ENCODE assay signal across 8 cellular contexts in the genomic region with DNA sequence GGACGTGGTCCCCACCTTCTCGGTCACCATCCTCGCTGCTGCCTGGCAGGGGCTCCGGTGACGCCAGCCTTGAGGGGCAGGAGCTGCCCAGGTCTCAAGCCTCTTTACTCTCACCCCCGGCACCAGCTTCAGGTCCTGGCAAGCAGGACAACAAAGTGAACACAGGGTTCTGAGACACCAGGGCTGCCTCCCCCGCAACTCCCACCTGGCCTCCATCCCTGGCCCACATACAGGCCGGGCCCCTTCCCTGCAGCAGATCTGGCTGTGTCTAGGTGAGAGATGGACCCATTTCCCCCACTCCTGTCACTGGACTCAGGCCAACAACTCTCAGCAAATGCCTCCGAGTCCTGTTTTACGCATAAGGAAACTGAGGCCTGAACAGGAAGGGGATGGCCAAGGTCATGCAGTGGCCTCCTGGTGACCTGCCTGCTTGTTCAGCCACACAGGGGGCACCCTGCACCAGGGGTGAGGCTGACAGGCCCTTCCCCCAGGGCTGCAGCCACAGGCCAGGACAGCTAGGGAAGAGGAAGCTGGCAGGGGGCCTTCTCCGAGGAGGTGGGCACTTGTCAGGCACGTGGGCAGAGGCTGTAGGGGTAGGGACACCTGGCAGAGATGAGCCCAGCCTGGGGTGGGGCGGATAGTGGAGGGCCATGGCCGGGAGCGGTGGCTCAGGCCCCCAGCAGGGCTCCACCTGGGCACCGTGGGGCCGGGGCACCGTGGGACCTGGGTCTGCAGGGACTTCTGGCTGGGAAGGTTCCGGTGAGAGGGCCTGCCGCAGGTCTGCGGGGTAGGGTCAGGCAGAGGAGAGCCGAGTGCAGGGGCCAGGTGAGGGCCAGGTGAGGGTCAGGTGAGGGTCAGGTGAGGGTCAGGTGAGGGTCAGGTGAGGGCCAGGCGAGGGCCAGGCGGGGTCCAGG. TPM values are rescaled to one million over a fixed set of nuclear protein-coding genes. Genes with fewer than 3 reads are reported as not detected.
A peak's percentile ranks its signal among the peaks of the same experiment; 100 is the strongest.
DNase-seq lines count a peak whose midpoint lies in the region; ATAC-seq and TF ChIP-seq lines count a peak whose summit lies in the region.

No MANE protein-coding gene starts in this region.

- peaks cover 0 to 61% (median 22%) of the 10 kb centered on the region in 4 donors for H3K36me3 ChIP-seq in upper lobe of left lung

- no peaks in the 10 kb centered on the region for H3K9me3 ChIP-seq in upper lobe of left lung

- no peak for TF ChIP-seq POLR2A in upper lobe of left lung (IDR thresholded peaks at IDR 0.05)

- ATAC-seq in activated T-cell treated with anti-CD3 and anti-CD28 coated beads, Interleukin-2, amount 50 U/mL, for 4 hours, result no peak
- no peak for ATAC-seq in activated naive CD8-positive, alpha-beta T cell treated with anti-CD3 and anti-CD28 coated beads, Interleukin-2, amount 50 U/mL, for 24 hours
- ATAC-seq in upper lobe of left lung (ENCODE audit: low FRiP score in 2 of 2) (no peak), GM19395 (IDR thresholded peaks at IDR 0.05; ENCODE audit: unreplicated experiment) (no peak), HG02798 (IDR thresholded peaks at IDR 0.05; ENCODE audit: poor library complexity, unreplicated experiment) (no peak)

- peaks cover 0 to 18% (median 9%) of the 10 kb centered on the region in 4 donors for H3K4me1 ChIP-seq in upper lobe of left lung

- DNase-seq in activated T-cell treated with anti-CD3 and anti-CD28 coated beads, Interleukin-2, amount 50 U/mL, for 4 hours, result no peak
- DNase-seq in activated T-cell treated with anti-CD3 and anti-CD28 coated beads for 4 hours, result no peak
- no peak for DNase-seq in activated naive CD8-positive, alpha-beta T cell treated with anti-CD3 and anti-CD28 coated beads, Interleukin-2, amount 50 U/mL, for 24 hours
- no peak for DNase-seq in immature natural killer cell
- DNase-seq in upper lobe of left lung, result no peak
- no peak for DNase-seq in HuH-7.5 (ENCODE audit: low spot score)

- H3K27ac Mint-ChIP-seq in activated naive CD8-positive, alpha-beta T cell treated with anti-CD3 and anti-CD28 coated beads, Interleukin-2, amount 50 U/mL, for 24 hours, result no peak overlapping the region
- peak overlapping the region in 1 of 6 donors; percentile 64 for H3K27ac Mint-ChIP-seq in immature natural killer cell

- no peak for TF ChIP-seq CTCF in upper lobe of left lung (IDR thresholded peaks at IDR 0.05)

- H3K36me3 Mint-ChIP-seq in activated T-cell treated with anti-CD3 and anti-CD28 coated beads, Interleukin-2, amount 50 U/mL, for 4 hours (ENCODE audit: insufficient read depth), result no peaks in the 10 kb centered on the region
- no peaks in the 10 kb centered on the region for H3K36me3 Mint-ChIP-seq in activated naive CD8-positive, alpha-beta T cell treated with anti-CD3 and anti-CD28 coated beads, Interleukin-2, amount 50 U/mL, for 24 hours (ENCODE audit: low read depth)
- H3K36me3 Mint-ChIP-seq in immature natural killer cell, result no peaks in the 10 kb centered on the region

- WGBS in upper lobe of left lung, 2 donors, result 62 to 100% methylated on average over 1 to 24 of the region's 24 CpGs

- no peaks in the 10 kb centered on the region for H3K4me1 Mint-ChIP-seq in activated T-cell treated with anti-CD3 and anti-CD28 coated beads, Interleukin-2, amount 50 U/mL, for 4 hours (ENCODE audit: low read depth)
- H3K4me1 Mint-ChIP-seq in activated naive CD8-positive, alpha-beta T cell treated with anti-CD3 and anti-CD28 coated beads, Interleukin-2, amount 50 U/mL, for 24 hours, result no peaks in the 10 kb centered on the region
- H3K4me1 Mint-ChIP-seq in immature natural killer cell, result peaks cover 0 to 1% of the 10 kb centered on the region in 2 donors

- peak overlapping the region in 3 of 4 donors; percentile 34 to 44 (median 37) for H3K4me3 ChIP-seq in upper lobe of left lung

- H3K27me3 ChIP-seq in upper lobe of left lung, result no peaks in the 10 kb centered on the region

- H3K4me3 Mint-ChIP-seq in activated T-cell treated with anti-CD3 and anti-CD28 coated beads, Interleukin-2, amount 50 U/mL, for 4 hours, result peak overlapping the region; percentile 63
- peak overlapping the region; percentile 36 for H3K4me3 Mint-ChIP-seq in activated naive CD8-positive, alpha-beta T cell treated with anti-CD3 and anti-CD28 coated beads, Interleukin-2, amount 50 U/mL, for 24 hours
- peak overlapping the region in 3 of 5 donors; percentile 30 to 46 (median 33) for H3K4me3 Mint-ChIP-seq in immature natural killer cell

- H3K9me3 Mint-ChIP-seq in activated T-cell treated with anti-CD3 and anti-CD28 coated beads, Interleukin-2, amount 50 U/mL, for 4 hours, result no peaks in the 10 kb centered on the region
- no peaks in the 10 kb centered on the region for H3K9me3 Mint-ChIP-seq in activated naive CD8-positive, alpha-beta T cell treated with anti-CD3 and anti-CD28 coated beads, Interleukin-2, amount 50 U/mL, for 24 hours
- no peaks in the 10 kb centered on the region for H3K9me3 Mint-ChIP-seq in immature natural killer cell

- TF ChIP-seq EP300 in upper lobe of left lung (IDR thresholded peaks at IDR 0.05), result no peak

- H3K27me3 Mint-ChIP-seq in activated T-cell treated with anti-CD3 and anti-CD28 coated beads, Interleukin-2, amount 50 U/mL, for 4 hours (ENCODE audit: low read depth), result no peaks in the 10 kb centered on the region
- H3K27me3 Mint-ChIP-seq in activated naive CD8-positive, alpha-beta T cell treated with anti-CD3 and anti-CD28 coated beads, Interleukin-2, amount 50 U/mL, for 24 hours, result no peaks in the 10 kb centered on the region
- peaks cover 0 to 3% (median 0%) of the 10 kb centered on the region in 3 donors for H3K27me3 Mint-ChIP-seq in immature natural killer cell (ENCODE audit: low read depth in 3 of 3)

- peak overlapping the region in 2 of 4 donors; percentile 40 to 74 for H3K27ac ChIP-seq in upper lobe of left lung

RNA-seq across cellular contexts. Expression of a gene that starts 46.7 kb away (rescaled TPM):
- total RNA-seq in activated T-cell treated with anti-CD3 and anti-CD28 coated beads, Interleukin-2, amount 50 U/mL, for 4 hours, result not detected
- polyA plus RNA-seq in immature natural killer cell, result not detected
- total RNA-seq in upper lobe of left lung, result not detected

RNA-seq across cellular contexts. Expression of a gene that starts 47.5 kb away (rescaled TPM):
- 1 to 10 TPM in 1 of 3 donors, under 1 TPM in 2; 0.46 to 3.8 (median 0.87) TPM for total RNA-seq in activated T-cell treated with anti-CD3 and anti-CD28 coated beads, Interleukin-2, amount 50 U/mL, for 4 hours
- 1 to 10 TPM in 1 of 3 donors, under 1 TPM in 2; 0.52 to 2.9 (median 0.97) TPM for polyA plus RNA-seq in immature natural killer cell
- total RNA-seq in upper lobe of left lung, result 100 to 1,000 TPM in 3 of 6 donors, 10 to 100 TPM in 3; 39.2 to 144 (median 92.2) TPM

Comparison
In these comparisons a context has a peak if more than half of its experiments do, and no peak if none do; other contexts are left out.
1. RNA of a gene that starts 47.5 kb away (total RNA-seq): 39.2 to 144 TPM in upper lobe of left lung; 0.46 to 3.8 TPM in activated T-cell treated with anti-CD3 and anti-CD28 coated beads, Interleukin-2, amount 50 U/mL, for 4 hours; every median in the first group is over 4 times any median in the second.
2. Peak in every context shown above with its lines, with median percentiles within 50 percentile points of each other: H3K4me3 Mint-ChIP-seq.